ENCODE assay signal across 33 cellular contexts in genomic region chr11:119497717-119498116, GRCh38.
"Had no signal": no experiment of that assay in that cellular context is flagged by ENCODE, and none has a peak within 500 bp of the region (broad histone marks: within the 10 kb centered on the region; RNA-seq: fewer than 3 reads in every experiment).

No MANE protein-coding gene starts in this region.

- ATAC-seq: activated CD8-positive, alpha-beta memory T cell treated with anti-CD3 and anti-CD28 coated beads, Interleukin-2, amount 10 ng/mL, durations not matched to agents 7 days and 5 days; activated naive CD8-positive, alpha-beta T cell treated with anti-CD3 and anti-CD28 coated beads, Interleukin-2, amount 50 U/mL, for 24 hours; PC-3; SK-N-SH treated with all-trans-retinoic acid at 6 μM for 48 hours; T-cell; T-helper 17 cell had no signal

- H3K27me3 ChIP-seq: Peyer's patch had no signal

- H3K4me3 ChIP-seq: Peyer's patch had no signal

- DNase-seq: activated CD4-positive, alpha-beta memory T cell treated with anti-CD3 and anti-CD28 coated beads, Interleukin-2, amount 10 ng/mL, durations not matched to agents 7 days and 5 days; activated CD4-positive, alpha-beta T cell treated with anti-CD3 and anti-CD28 coated beads for 1 hour; activated CD4-positive, alpha-beta T cell treated with anti-CD3 and anti-CD28 coated beads for 48 hours; activated CD4-positive, CD25-positive, alpha-beta regulatory T cell; activated CD8-positive, alpha-beta memory T cell treated with anti-CD3 and anti-CD28 coated beads for 24 hours; activated CD8-positive, alpha-beta memory T cell treated with anti-CD3 and anti-CD28 coated beads, Interleukin-2, amount 10 ng/mL, durations not matched to agents 7 days and 5 days; activated CD8-positive, alpha-beta memory T cell treated with anti-CD3 and anti-CD28 coated beads, Interleukin-2, amount 50 U/mL, for 48 hours; activated effector memory CD4-positive, alpha-beta T cell treated with Interleukin-2 at 50 U/mL for 16 hours; activated naive CD4-positive, alpha-beta T cell treated with anti-CD3 and anti-CD28 coated beads, Interleukin-2, amount 10 ng/mL, durations not matched to agents 7 days and 5 days; activated naive CD8-positive, alpha-beta T cell treated with anti-CD3 and anti-CD28 coated beads, Interleukin-2, amount 50 U/mL, for 24 hours; activated T-cell treated with anti-CD3 and anti-CD28 coated beads, Interleukin-2, amount 50 U/mL, for 48 hours; anterior cingulate cortex; caudate nucleus; cerebellar nuclear complex; NCI-H1092 treated with DMSO at 0.1 percent for 48 hours; NCI-H146; NCI-H187; NCI-H2029 treated with DMSO at 0.1 percent for 48 hours; NCI-H2107; NCI-H2171; NCI-H510A; NCI-H526; NCI-H748 treated with DMSO at 0.1 percent for 48 hours; PC-3; Peyer's patch; RPMI8226; SIG-M5; T-cell; T-helper 17 cell had no signal

- H3K9me3 ChIP-seq: Peyer's patch had no signal

- H3K4me1 ChIP-seq: Peyer's patch had no signal

- H3K36me3 ChIP-seq: Peyer's patch had no signal

- H3K4me1 Mint-ChIP-seq: activated CD4-positive, alpha-beta memory T cell treated with anti-CD3 and anti-CD28 coated beads, Interleukin-2, amount 10 ng/mL, durations not matched to agents 7 days and 5 days; activated CD8-positive, alpha-beta memory T cell treated with anti-CD3 and anti-CD28 coated beads, Interleukin-2, amount 10 ng/mL, durations not matched to agents 7 days and 5 days; activated naive CD4-positive, alpha-beta T cell treated with anti-CD3 and anti-CD28 coated beads, Interleukin-2, amount 10 ng/mL, durations not matched to agents 7 days and 5 days; activated naive CD8-positive, alpha-beta T cell treated with anti-CD3 and anti-CD28 coated beads, Interleukin-2, amount 50 U/mL, for 24 hours; T-cell had no signal

- H3K4me3 Mint-ChIP-seq: activated CD4-positive, alpha-beta memory T cell treated with anti-CD3 and anti-CD28 coated beads, Interleukin-2, amount 10 ng/mL, durations not matched to agents 7 days and 5 days; activated CD8-positive, alpha-beta memory T cell treated with anti-CD3 and anti-CD28 coated beads, Interleukin-2, amount 10 ng/mL, durations not matched to agents 7 days and 5 days; activated naive CD4-positive, alpha-beta T cell treated with anti-CD3 and anti-CD28 coated beads, Interleukin-2, amount 10 ng/mL, durations not matched to agents 7 days and 5 days; activated naive CD8-positive, alpha-beta T cell; activated naive CD8-positive, alpha-beta T cell treated with anti-CD3 and anti-CD28 coated beads, Interleukin-2, amount 50 U/mL, for 24 hours; brain; T-cell; T-helper 17 cell had no signal

- H3K27ac Mint-ChIP-seq: activated CD4-positive, alpha-beta memory T cell treated with anti-CD3 and anti-CD28 coated beads, Interleukin-2, amount 10 ng/mL, durations not matched to agents 7 days and 5 days; activated CD8-positive, alpha-beta memory T cell treated with anti-CD3 and anti-CD28 coated beads, Interleukin-2, amount 10 ng/mL, durations not matched to agents 7 days and 5 days; activated naive CD4-positive, alpha-beta T cell treated with anti-CD3 and anti-CD28 coated beads, Interleukin-2, amount 10 ng/mL, durations not matched to agents 7 days and 5 days; activated naive CD8-positive, alpha-beta T cell; activated naive CD8-positive, alpha-beta T cell treated with anti-CD3 and anti-CD28 coated beads, Interleukin-2, amount 50 U/mL, for 24 hours; T-cell; T-helper 17 cell had no signal

- H3K9me3 Mint-ChIP-seq: activated CD4-positive, alpha-beta memory T cell treated with anti-CD3 and anti-CD28 coated beads, Interleukin-2, amount 10 ng/mL, durations not matched to agents 7 days and 5 days; activated naive CD4-positive, alpha-beta T cell treated with anti-CD3 and anti-CD28 coated beads, Interleukin-2, amount 10 ng/mL, durations not matched to agents 7 days and 5 days; activated naive CD8-positive, alpha-beta T cell treated with anti-CD3 and anti-CD28 coated beads, Interleukin-2, amount 50 U/mL, for 24 hours; T-cell had no signal

- H3K36me3 Mint-ChIP-seq: activated CD8-positive, alpha-beta memory T cell treated with anti-CD3 and anti-CD28 coated beads, Interleukin-2, amount 10 ng/mL, durations not matched to agents 7 days and 5 days; activated naive CD4-positive, alpha-beta T cell treated with anti-CD3 and anti-CD28 coated beads, Interleukin-2, amount 10 ng/mL, durations not matched to agents 7 days and 5 days; activated naive CD8-positive, alpha-beta T cell; brain; T-cell had no signal

- H3K27ac ChIP-seq: Peyer's patch, VCaP had no signal
